Comparison of ENCODE assay signal across 8 cellular contexts in genomic region chr16:30399435-30400186, GRCh38. TPM values are rescaled to one million over a fixed set of nuclear protein-coding genes. Genes with fewer than 3 reads are reported as not detected.
DNase-seq lines count a peak whose midpoint lies in the region; ATAC-seq lines count a peak whose summit lies in the region.

No MANE protein-coding gene starts in this region.

- no peaks in the 10 kb centered on the region for H3K9me3 Mint-ChIP-seq in T-helper 1 cell treated with Interleukin-12 subunit alpha and Interleukin-12 subunit beta and Interleukin-4 antibody, amounts not matched to agents 30 μg/mL and 1 μg/mL, for 36 hours
- H3K9me3 Mint-ChIP-seq in activated naive CD4-positive, alpha-beta T cell treated with anti-CD3 and anti-CD28 coated beads, Interleukin-2, amount 50 U/mL, for 72 hours, result no peaks in the 10 kb centered on the region
- no peaks in the 10 kb centered on the region for H3K9me3 Mint-ChIP-seq in immature natural killer cell

- peaks cover 14% of the 10 kb centered on the region for H3K36me3 Mint-ChIP-seq in T-helper 1 cell treated with Interleukin-12 subunit alpha and Interleukin-12 subunit beta and Interleukin-4 antibody, amounts not matched to agents 30 μg/mL and 1 μg/mL, for 36 hours (ENCODE audit: low read depth)
- peaks cover 7 to 14% of the 10 kb centered on the region in 2 donors for H3K36me3 Mint-ChIP-seq in activated naive CD4-positive, alpha-beta T cell treated with anti-CD3 and anti-CD28 coated beads, Interleukin-2, amount 50 U/mL, for 72 hours
- H3K36me3 Mint-ChIP-seq in immature natural killer cell, result no peaks in the 10 kb centered on the region

- ATAC-seq in activated naive CD4-positive, alpha-beta T cell treated with anti-CD3 and anti-CD28 coated beads, Interleukin-2, amount 50 U/mL, for 72 hours, result no peak
- no peak for ATAC-seq in HG03460 (IDR thresholded peaks at IDR 0.05; ENCODE audit: unreplicated experiment)

- no peak for DNase-seq in T-helper 1 cell
- no peak for DNase-seq in activated naive CD4-positive, alpha-beta T cell treated with anti-CD3 and anti-CD28 coated beads, Interleukin-2, amount 50 U/mL, for 72 hours (ENCODE audit: low spot score in 2 of 2)
- no peak for DNase-seq in immature natural killer cell
- DNase-seq in NCI-H1694 treated with DMSO at 0.1 percent for 48 hours (lab: John Stamatoyannopoulos, UW), result no peak
- DNase-seq in NCI-H2081 treated with DMSO at 0.1 percent for 48 hours (lab: John Stamatoyannopoulos, UW), result no peak

- peaks cover 32% of the 10 kb centered on the region for H3K4me1 Mint-ChIP-seq in T-helper 1 cell treated with Interleukin-12 subunit alpha and Interleukin-12 subunit beta and Interleukin-4 antibody, amounts not matched to agents 30 μg/mL and 1 μg/mL, for 36 hours (ENCODE audit: low read depth)
- peaks cover 56 to 57% of the 10 kb centered on the region in 2 donors for H3K4me1 Mint-ChIP-seq in immature natural killer cell

- H3K27me3 Mint-ChIP-seq in T-helper 1 cell treated with Interleukin-12 subunit alpha and Interleukin-12 subunit beta and Interleukin-4 antibody, amounts not matched to agents 30 μg/mL and 1 μg/mL, for 36 hours (ENCODE audit: low read depth), result no peaks in the 10 kb centered on the region
- peaks cover 12 to 26% (median 13%) of the 10 kb centered on the region in 3 donors for H3K27me3 Mint-ChIP-seq in immature natural killer cell (ENCODE audit: low read depth in 3 of 3)

- peak overlapping the region; percentile 84 for H3K4me3 Mint-ChIP-seq in T-helper 1 cell treated with Interleukin-12 subunit alpha and Interleukin-12 subunit beta and Interleukin-4 antibody, amounts not matched to agents 30 μg/mL and 1 μg/mL, for 36 hours
- H3K4me3 Mint-ChIP-seq in immature natural killer cell, result peak overlapping the region; percentile 85 to 91 (median 89)

- peak overlapping the region; percentile 75 for H3K27ac ChIP-seq in temporal lobe (ENCODE audit: low read depth, low read length)

- peak overlapping the region; percentile 69 for H3K27ac Mint-ChIP-seq in T-helper 1 cell treated with Interleukin-12 subunit alpha and Interleukin-12 subunit beta and Interleukin-4 antibody, amounts not matched to agents 30 μg/mL and 1 μg/mL, for 36 hours
- H3K27ac Mint-ChIP-seq in activated naive CD4-positive, alpha-beta T cell treated with anti-CD3 and anti-CD28 coated beads, Interleukin-2, amount 50 U/mL, for 72 hours, result peak overlapping the region; percentile 79 to 95
- peak overlapping the region; percentile 73 to 90 (median 80) for H3K27ac Mint-ChIP-seq in immature natural killer cell

RNA-seq across cellular contexts. Expression of gene ZNF48, which starts 4.4 kb away (rescaled TPM):
- 10 to 100 TPM in 1 of 2 donors, 1 to 10 TPM in 1; 7.6 to 10.9 TPM for total RNA-seq in activated naive CD4-positive, alpha-beta T cell treated with anti-CD3 and anti-CD28 coated beads, Interleukin-2, amount 50 U/mL, for 72 hours
- 1 to 10 TPM; 4.2 to 9.3 (median 5.7) TPM for polyA plus RNA-seq in immature natural killer cell
- total RNA-seq in temporal lobe, result 20.4 TPM

RNA-seq across cellular contexts. Expression of gene ZNF771, which starts 7.8 kb away (rescaled TPM):
- 1 to 10 TPM; 4.4 to 7.9 TPM for total RNA-seq in activated naive CD4-positive, alpha-beta T cell treated with anti-CD3 and anti-CD28 coated beads, Interleukin-2, amount 50 U/mL, for 72 hours
- polyA plus RNA-seq in immature natural killer cell, result 1 to 10 TPM in 2 of 3 donors, not detected in 1; 2.8 to 3.2 TPM
- total RNA-seq in temporal lobe, result 5.4 TPM

RNA-seq across cellular contexts. Expression of gene SEPTIN1, which starts 17.2 kb away (rescaled TPM):
- total RNA-seq in activated naive CD4-positive, alpha-beta T cell treated with anti-CD3 and anti-CD28 coated beads, Interleukin-2, amount 50 U/mL, for 72 hours, result 100 to 1,000 TPM; 161 to 208 TPM
- polyA plus RNA-seq in immature natural killer cell, result 100 to 1,000 TPM; 155 to 213 (median 161) TPM
- total RNA-seq in temporal lobe, result 0.74 TPM

RNA-seq across cellular contexts. Expression of gene MYL11, which starts 25.0 kb away (rescaled TPM):
- total RNA-seq in activated naive CD4-positive, alpha-beta T cell treated with anti-CD3 and anti-CD28 coated beads, Interleukin-2, amount 50 U/mL, for 72 hours, result 1 to 10 TPM in 1 of 2 donors, under 1 TPM in 1; 0.97 to 1.2 TPM
- polyA plus RNA-seq in immature natural killer cell, result 10 to 100 TPM; 10.9 to 22.2 (median 18.7) TPM
- total RNA-seq in temporal lobe, result not detected

RNA-seq across cellular contexts. Expression of gene TBC1D10B, which starts 29.3 kb away (rescaled TPM):
- total RNA-seq in activated naive CD4-positive, alpha-beta T cell treated with anti-CD3 and anti-CD28 coated beads, Interleukin-2, amount 50 U/mL, for 72 hours, result 10 to 100 TPM; 52.5 to 69.5 TPM
- 10 to 100 TPM in 2 of 3 donors, 1 to 10 TPM in 1; 9.5 to 18.5 (median 10.1) TPM for polyA plus RNA-seq in immature natural killer cell
- 28.8 TPM for total RNA-seq in temporal lobe

Comparison
In these comparisons a context has a peak if more than half of its experiments do, and no peak if none do; other contexts are left out.
1. RNA of gene SEPTIN1, which starts 17.2 kb away (total RNA-seq): 161 to 208 TPM in activated naive CD4-positive, alpha-beta T cell treated with anti-CD3 and anti-CD28 coated beads, Interleukin-2, amount 50 U/mL, for 72 hours; 0.74 TPM in temporal lobe (single experiment); every median in the first group is over 10 times any median in the second.
2. Peak in every context shown above with its lines, with median percentiles within 50 percentile points of each other: H3K27ac Mint-ChIP-seq.